ENCODE assay signal across 24 cellular contexts in the genomic region with DNA sequence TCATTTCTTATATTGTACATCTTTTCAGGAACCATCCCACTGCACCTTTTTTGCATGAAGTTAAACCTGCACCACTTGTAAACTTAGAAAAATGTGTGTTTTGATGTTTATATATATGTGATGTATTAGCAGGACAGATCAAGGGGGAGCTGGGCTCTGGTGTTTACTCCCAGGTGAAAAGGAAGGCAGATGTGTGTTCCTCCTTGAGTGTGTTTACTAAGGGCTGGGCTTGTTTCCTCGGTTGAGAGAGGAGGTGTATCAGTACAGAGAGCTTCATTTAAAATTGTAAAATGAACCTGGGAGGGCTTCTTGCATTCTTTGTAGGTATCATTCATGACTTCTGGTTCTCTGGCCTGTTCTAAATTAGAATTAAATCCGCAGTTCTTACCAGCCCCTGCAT. TPM values are rescaled to one million over a fixed set of nuclear protein-coding genes. Genes with fewer than 3 reads are reported as not detected.
DNase-seq lines count a peak whose midpoint lies in the region; ATAC-seq and FAIRE-seq lines count a peak whose summit lies in the region.
"Had no signal": no experiment of that assay in that cellular context is flagged by ENCODE, and none has a peak within 500 bp of the region (broad histone marks: within the 10 kb centered on the region; RNA-seq: fewer than 3 reads in every experiment).

No MANE protein-coding gene starts in this region.

- FAIRE-seq in small intestine (lab: Jason Lieb, UNC) = no peak
- FAIRE-seq: endothelial cell of umbilical vein, G401.6 had no signal

- H3K4me1 Mint-ChIP-seq in stimulated activated naive CD8-positive, alpha-beta T cell treated with anti-CD3 and anti-CD28 coated beads, Interleukin-15, Interleukin-2, amounts not matched to agents 100 ng/mL and 50 ng/mL, for 24 hours (ENCODE audit: low read depth) = peaks cover 51% of the 10 kb centered on the region
- peaks cover 60 to 72% of the 10 kb centered on the region in 2 donors for H3K4me1 Mint-ChIP-seq in immature natural killer cell

- peaks cover 0 to 7% of the 10 kb centered on the region in 2 donors for H3K4me1 ChIP-seq in small intestine (ENCODE audit: control insufficient read depth in 2 of 2, insufficient read depth in 1 of 2, low read depth in 1 of 2, low read length in 1 of 2)

- H3K9me3 ChIP-seq in small intestine (ENCODE audit: control insufficient read depth, low read depth) = no peaks in the 10 kb centered on the region
- H3K9me3 ChIP-seq: heart left ventricle, lower lobe of right lung had no signal

- no peaks in the 10 kb centered on the region for H3K9me3 Mint-ChIP-seq in stimulated activated naive CD8-positive, alpha-beta T cell treated with anti-CD3 and anti-CD28 coated beads, Interleukin-15, Interleukin-2, amounts not matched to agents 100 ng/mL and 50 ng/mL, for 24 hours
- no peaks in the 10 kb centered on the region for H3K9me3 Mint-ChIP-seq in immature natural killer cell

- H3K36me3 ChIP-seq in small intestine (ENCODE audit: control insufficient read depth in 2 of 2, insufficient read depth in 2 of 2, low read length in 2 of 2) = no peaks in the 10 kb centered on the region

- no peak for ATAC-seq in stimulated activated naive CD8-positive, alpha-beta T cell treated with anti-CD3 and anti-CD28 coated beads, Interleukin-15, Interleukin-2, amounts not matched to agents 100 U/mL and 50 U/mL, for 24 hours
- no peak for ATAC-seq in HG03571 (IDR thresholded peaks at IDR 0.05; ENCODE audit: unreplicated experiment)
- ATAC-seq: heart left ventricle, Right ventricle myocardium inferior had no signal

- no peaks in the 10 kb centered on the region for H3K27me3 ChIP-seq in small intestine (ENCODE audit: control insufficient read depth in 2 of 2, insufficient read depth in 2 of 2, low read length in 2 of 2)
- H3K27me3 ChIP-seq: cardiac muscle cell, heart left ventricle had no signal

- no peak overlapping the region for H3K27ac ChIP-seq in small intestine (ENCODE audit: low read depth in 1 of 2, low read length in 1 of 2)
- H3K27ac ChIP-seq: cardiac muscle cell, heart left ventricle, lower lobe of right lung had no signal

- H3K4me3 Mint-ChIP-seq in stimulated activated naive CD8-positive, alpha-beta T cell treated with anti-CD3 and anti-CD28 coated beads, Interleukin-15, Interleukin-2, amounts not matched to agents 100 ng/mL and 50 ng/mL, for 24 hours = no peak overlapping the region
- H3K4me3 Mint-ChIP-seq in immature natural killer cell = no peak overlapping the region
- H3K4me3 Mint-ChIP-seq: B cell had no signal

- H3K27ac Mint-ChIP-seq in stimulated activated naive CD8-positive, alpha-beta T cell treated with anti-CD3 and anti-CD28 coated beads, Interleukin-15, Interleukin-2, amounts not matched to agents 100 ng/mL and 50 ng/mL, for 24 hours = peak overlapping the region; percentile 26
- peak overlapping the region in 4 of 6 donors; percentile 8 to 76 (median 33) for H3K27ac Mint-ChIP-seq in immature natural killer cell
- H3K27ac Mint-ChIP-seq: B cell had no signal

- no peaks in the 10 kb centered on the region for H3K27me3 Mint-ChIP-seq in stimulated activated naive CD8-positive, alpha-beta T cell treated with anti-CD3 and anti-CD28 coated beads, Interleukin-15, Interleukin-2, amounts not matched to agents 100 ng/mL and 50 ng/mL, for 24 hours
- peaks cover 0 to 4% (median 0%) of the 10 kb centered on the region in 3 donors for H3K27me3 Mint-ChIP-seq in immature natural killer cell (ENCODE audit: low read depth in 3 of 3)
- H3K27me3 Mint-ChIP-seq: B cell had no signal

- no peak overlapping the region for H3K4me3 ChIP-seq in small intestine (ENCODE audit: low read depth in 1 of 2, low read length in 2 of 2)
- H3K4me3 ChIP-seq: cardiac muscle cell, heart left ventricle, lower lobe of right lung had no signal

- DNase-seq in DMS53 (lab: John Stamatoyannopoulos, UW) (peak; percentile 35), DMS53 treated with DMSO at 0.1 percent for 48 hours (lab: John Stamatoyannopoulos, UW; ENCODE audit: unreplicated experiment) (no peak), immature natural killer cell (no peak), small intestine (no peak), 8988T (no peak)
- DNase-seq in stimulated activated naive CD8-positive, alpha-beta T cell treated with anti-CD3 and anti-CD28 coated beads, Interleukin-15, Interleukin-2, amounts not matched to agents 100 U/mL and 50 U/mL, for 24 hours = no peak
- DNase-seq: activated CD4-positive, alpha-beta T cell treated with anti-CD3 and anti-CD28 coated beads, Interleukin-2, amount 50 U/mL, for 4 hours; amniotic stem cell; Calu3; dermis blood vessel endothelial cell; HCEC 1CT; heart left ventricle; KG1; lower lobe of right lung; NCI-H446 treated with DMSO at 0.1 percent for 48 hours; stimulated activated CD4-positive, alpha-beta T cell treated with anti-CD3 and anti-CD28 coated beads, Interleukin-4, amount 100 ng/mL, for 4 hours; SW 1271 had no signal

- WGBS in small intestine, 3 donors = 47 to 61% (median 51%) methylated on average over 2 of the region's 2 CpGs

- H3K36me3 Mint-ChIP-seq in stimulated activated naive CD8-positive, alpha-beta T cell treated with anti-CD3 and anti-CD28 coated beads, Interleukin-15, Interleukin-2, amounts not matched to agents 100 ng/mL and 50 ng/mL, for 24 hours (ENCODE audit: low read depth) = peaks cover 42% of the 10 kb centered on the region
- peaks cover 4 to 29% (median 12%) of the 10 kb centered on the region in 3 donors for H3K36me3 Mint-ChIP-seq in immature natural killer cell

RNA-seq across cellular contexts. Expression of a gene that starts 14.8 kb away (rescaled TPM):
- 10 to 100 TPM; 14.1 to 34.0 (median 16.3) TPM for polyA plus RNA-seq in immature natural killer cell
- 10 to 100 TPM in 1 of 3 donors, 1 to 10 TPM in 2; 7.2 to 17.1 (median 7.8) TPM for polyA plus RNA-seq in small intestine
